ENCODE assay signal across 19 cellular contexts in genomic region chr1:41014871-41015270, GRCh38. TPM values are rescaled to one million over a fixed set of nuclear protein-coding genes. Genes with fewer than 3 reads are reported as not detected.
DNase-seq lines count a peak whose midpoint lies in the region; ATAC-seq and TF ChIP-seq lines count a peak whose summit lies in the region.
"Had no signal": no experiment of that assay in that cellular context is flagged by ENCODE, and none has a peak within 500 bp of the region (broad histone marks: within the 10 kb centered on the region; RNA-seq: fewer than 3 reads in every experiment).

No MANE protein-coding gene starts in this region.

- H3K36me3 Mint-ChIP-seq in CD4-positive, alpha-beta memory T cell, result peaks cover 38 to 49% of the 10 kb centered on the region in 2 donors
- H3K36me3 Mint-ChIP-seq in activated naive CD8-positive, alpha-beta T cell treated with anti-CD3 and anti-CD28 coated beads for 36 hours, result peaks cover 44% of the 10 kb centered on the region
- peaks cover 54% of the 10 kb centered on the region for H3K36me3 Mint-ChIP-seq in nephron progenitor cell (ENCODE audit: low read depth)

- no peak overlapping the region for H3K4me3 Mint-ChIP-seq in CD4-positive, alpha-beta memory T cell
- no peak overlapping the region for H3K4me3 Mint-ChIP-seq in activated naive CD8-positive, alpha-beta T cell treated with anti-CD3 and anti-CD28 coated beads for 36 hours
- no peak overlapping the region for H3K4me3 Mint-ChIP-seq in nephron progenitor cell
- H3K4me3 Mint-ChIP-seq: natural killer cell treated with Interleukin-12 subunit alpha and Interleukin-12 subunit beta and Interleukin-15 and Interleukin-18, amount 100 ng/mL, for 72 hours had no signal

- H3K27ac Mint-ChIP-seq in CD4-positive, alpha-beta memory T cell, result peak overlapping the region; percentile 8 to 50 (median 23)
- H3K27ac Mint-ChIP-seq in activated naive CD8-positive, alpha-beta T cell treated with anti-CD3 and anti-CD28 coated beads for 36 hours, result peak overlapping the region; percentile 22
- peak overlapping the region; percentile 71 for H3K27ac Mint-ChIP-seq in nephron progenitor cell

- no peaks in the 10 kb centered on the region for H3K9me3 ChIP-seq in CD4-positive, alpha-beta memory T cell (ENCODE audit: control insufficient read depth in 1 of 2, low read length in 2 of 2)
- H3K9me3 ChIP-seq in breast epithelium, result no peaks in the 10 kb centered on the region
- H3K9me3 ChIP-seq: esophagus squamous epithelium, MG63, tibial artery had no signal

- ATAC-seq in left colon, result no peak
- no peak for ATAC-seq in HG02981 (IDR thresholded peaks at IDR 0.05; ENCODE audit: unreplicated experiment)
- ATAC-seq: natural killer cell treated with Interleukin-12 subunit alpha and Interleukin-12 subunit beta and Interleukin-15 and Interleukin-18, amount 100 ng/mL, for 72 hours had no signal

- intact Hi-C loops in CD4-positive, alpha-beta memory T cell (cut with micrococcal nuclease), result no loop called here
- intact Hi-C loops in left colon (cut with DNase I, micrococcal nuclease), result no loop called here
- intact Hi-C loops in breast epithelium (cut with DNase I; ENCODE audit: low total_unique reads), result no loop called here

- H3K27me3 Mint-ChIP-seq in CD4-positive, alpha-beta memory T cell, result no peaks in the 10 kb centered on the region
- H3K27me3 Mint-ChIP-seq in activated naive CD8-positive, alpha-beta T cell treated with anti-CD3 and anti-CD28 coated beads for 36 hours, result no peaks in the 10 kb centered on the region
- H3K27me3 Mint-ChIP-seq in nephron progenitor cell (ENCODE audit: low read depth, poor library complexity), result peaks cover 7% of the 10 kb centered on the region
- H3K27me3 Mint-ChIP-seq: natural killer cell treated with Interleukin-12 subunit alpha and Interleukin-12 subunit beta and Interleukin-15 and Interleukin-18, amount 100 ng/mL, for 72 hours had no signal

- no peaks in the 10 kb centered on the region for H3K4me1 ChIP-seq in CD4-positive, alpha-beta memory T cell (ENCODE audit: insufficient read depth, low read length)
- no peaks in the 10 kb centered on the region for H3K4me1 ChIP-seq in breast epithelium
- H3K4me1 ChIP-seq: parathyroid adenoma had no signal

- H3K4me1 Mint-ChIP-seq in CD4-positive, alpha-beta memory T cell, result peaks cover 0 to 10% (median 5%) of the 10 kb centered on the region in 4 donors
- peaks cover 7% of the 10 kb centered on the region for H3K4me1 Mint-ChIP-seq in activated naive CD8-positive, alpha-beta T cell treated with anti-CD3 and anti-CD28 coated beads for 36 hours
- peaks cover 9% of the 10 kb centered on the region for H3K4me1 Mint-ChIP-seq in nephron progenitor cell

- CTCF ChIA-PET in CD4-positive, alpha-beta memory T cell (lab: Charles Lee; ENCODE audit: partially characterized antibody), result no interaction called here

- no peak for DNase-seq in CD4-positive, alpha-beta memory T cell
- peak; percentile 85 for DNase-seq in Jurkat, Clone E6-1 (ENCODE audit: low read depth, low spot score)
- no peak for DNase-seq in activated naive CD8-positive, alpha-beta T cell treated with anti-CD3 and anti-CD28 coated beads for 36 hours
- DNase-seq in nephron progenitor cell, result no peak
- DNase-seq in left colon, result no peak
- no peak for DNase-seq in breast epithelium (ENCODE audit: low spot score in 2 of 2)
- DNase-seq: activated gamma-delta T cell treated with Interleukin-2 at 50 U/mL for 16 hours; AML-193; effector CD8-positive, alpha-beta T cell; esophagus squamous epithelium; HCEC 1CT; kidney glomerular epithelial cell; mesenchymal stem cell; MG63; NCI-H1436 had no signal

- TF ChIP-seq CTCF in nephron progenitor cell (IDR thresholded peaks at IDR 0.05), result no peak
- no peak for TF ChIP-seq CTCF in breast epithelium (IDR thresholded peaks at IDR 0.05)

- H3K27ac ChIP-seq in CD4-positive, alpha-beta memory T cell (ENCODE audit: low read depth, low read length), result no peak overlapping the region
- no peak overlapping the region for H3K27ac ChIP-seq in breast epithelium
- H3K27ac ChIP-seq: parathyroid adenoma, tibial artery had no signal

- H3K27me3 ChIP-seq in CD4-positive, alpha-beta memory T cell (ENCODE audit: insufficient read depth, low read length), result no peaks in the 10 kb centered on the region
- H3K27me3 ChIP-seq in breast epithelium, result no peaks in the 10 kb centered on the region
- H3K27me3 ChIP-seq: esophagus squamous epithelium, MG63, tibial artery had no signal

- POLR2A ChIA-PET in CD4-positive, alpha-beta memory T cell (lab: Charles Lee; ENCODE audit: partially characterized antibody), result no interaction called here

- peaks cover 0 to 1% (median 0%) of the 10 kb centered on the region in 8 donors for H3K9me3 Mint-ChIP-seq in CD4-positive, alpha-beta memory T cell
- H3K9me3 Mint-ChIP-seq in activated naive CD8-positive, alpha-beta T cell treated with anti-CD3 and anti-CD28 coated beads for 36 hours, result no peaks in the 10 kb centered on the region
- H3K9me3 Mint-ChIP-seq in nephron progenitor cell, result no peaks in the 10 kb centered on the region
- H3K9me3 Mint-ChIP-seq: natural killer cell treated with Interleukin-12 subunit alpha and Interleukin-12 subunit beta and Interleukin-15 and Interleukin-18, amount 100 ng/mL, for 72 hours had no signal

- peaks cover 28% of the 10 kb centered on the region for H3K36me3 ChIP-seq in CD4-positive, alpha-beta memory T cell (ENCODE audit: insufficient read depth, low read length)
- no peaks in the 10 kb centered on the region for H3K36me3 ChIP-seq in breast epithelium

- H3K4me3 ChIP-seq in CD4-positive, alpha-beta memory T cell (ENCODE audit: low read length in 2 of 2), result no peak overlapping the region
- H3K4me3 ChIP-seq in Jurkat, Clone E6-1 (ENCODE audit: low read length), result no peak overlapping the region
- no peak overlapping the region for H3K4me3 ChIP-seq in breast epithelium
- H3K4me3 ChIP-seq: esophagus squamous epithelium, MG63, tibial artery had no signal

- TF ChIP-seq POLR2A in breast epithelium (IDR thresholded peaks at IDR 0.05), result no peak

RNA-seq across cellular contexts. Expression of gene SLFNL1, which starts 6.7 kb away (rescaled TPM):
- total RNA-seq in CD4-positive, alpha-beta memory T cell, result 1 to 10 TPM; 1.2 to 1.6 TPM
- polyA plus RNA-seq in CD4-positive, alpha-beta memory T cell, result under 1 TPM in 1 of 2 donors, not detected in 1; 0.77 TPM
- polyA plus RNA-seq in Jurkat, Clone E6-1 (2012; ENCODE audit: insufficient read depth, insufficient read length), result 0.68 TPM
- total RNA-seq in activated naive CD8-positive, alpha-beta T cell treated with anti-CD3 and anti-CD28 coated beads for 36 hours, result under 1 TPM; 0.08 TPM
- total RNA-seq in left colon (under 1 TPM; 0.25 to 0.61 TPM), breast epithelium (under 1 TPM; 0.16 to 0.66 (median 0.29) TPM)

RNA-seq across cellular contexts. Expression of gene CTPS1, which starts 35.4 kb away (rescaled TPM):
- total RNA-seq in CD4-positive, alpha-beta memory T cell, result 10 to 100 TPM; 18.5 to 19.7 TPM
- 10 to 100 TPM; 11.6 to 14.2 TPM for polyA plus RNA-seq in CD4-positive, alpha-beta memory T cell
- 159 TPM for polyA plus RNA-seq in Jurkat, Clone E6-1 (2012; ENCODE audit: insufficient read depth, insufficient read length)
- total RNA-seq in activated naive CD8-positive, alpha-beta T cell treated with anti-CD3 and anti-CD28 coated beads for 36 hours, result 100 to 1,000 TPM; 139 TPM
- total RNA-seq in left colon (10 to 100 TPM; 11.1 to 14.0 TPM), breast epithelium (10 to 100 TPM; 13.1 to 20.0 (median 13.2) TPM)

Comparison
In these comparisons a context has a peak if more than half of its experiments do, and no peak if none do; other contexts are left out.
1. RNA of gene CTPS1, which starts 35.4 kb away (total RNA-seq): 139 TPM in activated naive CD8-positive, alpha-beta T cell treated with anti-CD3 and anti-CD28 coated beads for 36 hours; 18.5 to 19.7 TPM in CD4-positive, alpha-beta memory T cell, 11.1 to 14.0 TPM in left colon and 13.1 to 20.0 TPM in breast epithelium; every median in the first group is over 4 times any median in the second.
2. Peak in every context shown above with its lines, with median percentiles within 50 percentile points of each other: H3K27ac Mint-ChIP-seq.